In the genomic region with DNA sequence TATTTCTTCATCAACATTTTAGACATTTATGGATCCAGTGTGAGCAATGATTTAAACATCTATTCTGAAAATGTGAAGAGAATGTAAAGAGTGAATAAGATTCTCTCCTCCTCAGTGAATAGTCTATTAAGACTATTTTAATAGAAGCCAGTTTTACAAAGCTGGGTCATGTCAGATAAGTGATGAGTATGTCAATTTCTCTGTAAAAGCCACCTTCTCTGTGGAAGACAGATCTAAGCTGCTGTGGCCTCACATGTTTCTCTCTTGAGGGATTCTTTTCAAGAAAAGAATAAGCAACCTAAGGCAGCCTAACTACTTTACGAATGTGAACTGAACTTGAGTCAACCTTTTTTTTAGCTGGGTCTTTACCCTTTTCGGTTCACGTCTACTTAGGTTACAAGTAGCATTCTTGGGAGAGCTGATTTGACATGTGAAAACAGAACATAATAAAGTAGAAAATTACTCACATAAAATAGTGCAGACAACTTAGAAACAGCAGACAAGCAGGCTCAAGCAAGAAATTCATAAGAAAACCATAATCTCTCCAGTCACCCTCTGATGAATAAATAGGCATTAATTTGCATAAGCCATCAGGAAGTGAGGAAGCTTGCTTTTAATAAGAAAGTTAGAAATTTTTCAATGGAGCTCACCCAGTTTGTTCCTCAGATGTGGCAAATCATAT, we compare ENCODE assay signal across 13 cellular contexts. TPM values are rescaled to one million over a fixed set of nuclear protein-coding genes. Genes with fewer than 3 reads are reported as not detected.
DNase-seq lines count a peak whose midpoint lies in the region; ATAC-seq and TF ChIP-seq lines count a peak whose summit lies in the region.
"Had no signal": no experiment of that assay in that cellular context is flagged by ENCODE, and none has a peak within 500 bp of the region (broad histone marks: within the 10 kb centered on the region; RNA-seq: fewer than 3 reads in every experiment).

No MANE protein-coding gene starts in this region.

- peaks cover 100% of the 10 kb centered on the region for H3K36me3 Mint-ChIP-seq in activated T-helper 17 cell treated with anti-CD3 and anti-CD28 coated beads, Interleukin-2, amount 50 U/mL, for 72 hours (ENCODE audit: low read depth)
- peaks cover 13% of the 10 kb centered on the region for H3K36me3 Mint-ChIP-seq in progenitor cell of endocrine pancreas (ENCODE audit: insufficient read depth)

- H3K4me3 ChIP-seq in DND-41 (ENCODE audit: low read depth in 1 of 2, low read length in 2 of 2): no peak overlapping the region
- no peak overlapping the region for H3K4me3 ChIP-seq in lower lobe of right lung
- H3K4me3 ChIP-seq: GM23248, pancreas had no signal

- peak overlapping the region; percentile 34 for H3K4me3 Mint-ChIP-seq in activated T-helper 17 cell treated with anti-CD3 and anti-CD28 coated beads, Interleukin-2, amount 50 U/mL, for 72 hours
- no peak overlapping the region for H3K4me3 Mint-ChIP-seq in progenitor cell of endocrine pancreas (ENCODE audit: low read depth)
- H3K4me3 Mint-ChIP-seq: activated CD8-positive, alpha-beta T cell treated with anti-CD3 and anti-CD28 coated beads for 36 hours had no signal

- no peaks in the 10 kb centered on the region for H3K27me3 Mint-ChIP-seq in activated T-helper 17 cell treated with anti-CD3 and anti-CD28 coated beads, Interleukin-2, amount 50 U/mL, for 72 hours
- peaks cover 5% of the 10 kb centered on the region for H3K27me3 Mint-ChIP-seq in progenitor cell of endocrine pancreas
- H3K27me3 Mint-ChIP-seq: activated CD8-positive, alpha-beta T cell treated with anti-CD3 and anti-CD28 coated beads for 36 hours had no signal

- no peak overlapping the region for H3K27ac Mint-ChIP-seq in activated T-helper 17 cell treated with anti-CD3 and anti-CD28 coated beads, Interleukin-2, amount 50 U/mL, for 72 hours
- H3K27ac Mint-ChIP-seq in progenitor cell of endocrine pancreas: no peak overlapping the region

- H3K4me1 ChIP-seq in DND-41 (ENCODE audit: insufficient read depth, low read length): peaks cover 52% of the 10 kb centered on the region
- H3K4me1 ChIP-seq in lower lobe of right lung: peaks cover 32% of the 10 kb centered on the region
- H3K4me1 ChIP-seq: BE2C, pancreas had no signal

- TF ChIP-seq CTCF in DND-41 (IDR thresholded peaks at IDR 0.05; ENCODE audit: borderline replicate concordance, extremely low read depth, low read length, poor library complexity, severe bottlenecking) (no peak), lower lobe of right lung (IDR thresholded peaks at IDR 0.05) (no peak), progenitor cell of endocrine pancreas (IDR thresholded peaks at IDR 0.05; ENCODE audit: unreplicated experiment) (no peak)

- intact Hi-C loops in lower lobe of right lung (cut with DNase I): no loop called here

- peaks cover 100% of the 10 kb centered on the region for H3K79me2 ChIP-seq in DND-41 (ENCODE audit: insufficient read depth, low read length)

- no peak for ATAC-seq in DND-41 (ENCODE audit: insufficient read depth, low read depth)
- ATAC-seq in GM19463 (IDR thresholded peaks at IDR 0.05; ENCODE audit: unreplicated experiment): peak; percentile 18
- ATAC-seq in HG02981 (IDR thresholded peaks at IDR 0.05; ENCODE audit: unreplicated experiment): peak; percentile 14
- peak; percentile 23 for ATAC-seq in activated T-helper 17 cell treated with anti-CD3 and anti-CD28 coated beads, Interleukin-2, amount 50 U/mL, for 72 hours (replicated peaks)
- no peak for ATAC-seq in lower lobe of right lung
- ATAC-seq: activated CD8-positive, alpha-beta T cell treated with anti-CD3 and anti-CD28 coated beads for 36 hours; pancreas had no signal

- peaks cover 47% of the 10 kb centered on the region for H3K4me1 Mint-ChIP-seq in activated T-helper 17 cell treated with anti-CD3 and anti-CD28 coated beads, Interleukin-2, amount 50 U/mL, for 72 hours
- peaks cover 5% of the 10 kb centered on the region for H3K4me1 Mint-ChIP-seq in progenitor cell of endocrine pancreas (ENCODE audit: low read depth)

- no peak for DNase-seq in DND-41
- DNase-seq in lower lobe of right lung: no peak
- no peak for DNase-seq in pons (ENCODE audit: low spot score)
- no peak for DNase-seq in progenitor cell of endocrine pancreas (ENCODE audit: low spot score, unreplicated experiment)
- DNase-seq in NCI-H774 (lab: John Stamatoyannopoulos, UW): no peak
- DNase-seq: activated CD8-positive, alpha-beta T cell treated with anti-CD3 and anti-CD28 coated beads for 36 hours; BE2C; GM23248; NCI-H69; pancreas had no signal

- no peaks in the 10 kb centered on the region for H3K9me3 Mint-ChIP-seq in activated T-helper 17 cell treated with anti-CD3 and anti-CD28 coated beads, Interleukin-2, amount 50 U/mL, for 72 hours
- H3K9me3 Mint-ChIP-seq in progenitor cell of endocrine pancreas (ENCODE audit: low read depth): no peaks in the 10 kb centered on the region
- H3K9me3 Mint-ChIP-seq: activated CD8-positive, alpha-beta T cell treated with anti-CD3 and anti-CD28 coated beads for 36 hours had no signal

- H3K27me3 ChIP-seq in DND-41 (ENCODE audit: insufficient read depth, low read length, poor library complexity): no peaks in the 10 kb centered on the region
- H3K27me3 ChIP-seq in lower lobe of right lung (ENCODE audit: low read depth): no peaks in the 10 kb centered on the region
- H3K27me3 ChIP-seq: BE2C, pancreas had no signal

- H3K4me2 ChIP-seq in DND-41 (ENCODE audit: insufficient read depth, low read length): peak overlapping the region; percentile 9; the same call in 1 of the 2 replicates

- no peak overlapping the region for H2AFZ ChIP-seq in DND-41 (ENCODE audit: low read depth, low read length)
- H2AFZ ChIP-seq: GM23248 had no signal

- H4K20me1 ChIP-seq in DND-41 (ENCODE audit: insufficient read depth, low read length): peaks cover 43% of the 10 kb centered on the region; the same call in 1 of the 2 replicates

- H3K36me3 ChIP-seq in DND-41 (ENCODE audit: insufficient read depth, low read length) (peaks cover 97% of the 10 kb centered on the region), lower lobe of right lung (peaks cover 53% of the 10 kb centered on the region)
- H3K36me3 ChIP-seq: pancreas had no signal

- H3K27ac ChIP-seq in DND-41 (ENCODE audit: low read length) (no peak overlapping the region), lower lobe of right lung (no peak overlapping the region)
- H3K27ac ChIP-seq: GM23248, pancreas had no signal

- no peaks in the 10 kb centered on the region for H3K9me3 ChIP-seq in DND-41 (ENCODE audit: insufficient read depth, low read length, severe bottlenecking)
- no peaks in the 10 kb centered on the region for H3K9me3 ChIP-seq in lower lobe of right lung
- H3K9me3 ChIP-seq: BE2C, pancreas had no signal

- H3K9ac ChIP-seq in DND-41 (ENCODE audit: low read depth, low read length): no peak overlapping the region
- H3K9ac ChIP-seq: GM23248 had no signal

RNA-seq across cellular contexts. Expression of gene CTSC, which starts 9.9 kb away (rescaled TPM):
- 100 to 1,000 TPM in 1 of 2 donors, 10 to 100 TPM in 1; 57.3 to 142 TPM for total RNA-seq in activated T-helper 17 cell treated with anti-CD3 and anti-CD28 coated beads, Interleukin-2, amount 50 U/mL, for 72 hours
- 445 TPM for total RNA-seq in lower lobe of right lung
- total RNA-seq in progenitor cell of endocrine pancreas: 55.0 and 70.2 TPM in 2 replicates

Comparison
In these comparisons a context has a peak if more than half of its experiments do, and no peak if none do; other contexts are left out.
1. ATAC-seq: peak in GM19463 (single experiment), HG02981 (single experiment) and activated T-helper 17 cell treated with anti-CD3 and anti-CD28 coated beads, Interleukin-2, amount 50 U/mL, for 72 hours (single experiment); none in DND-41 (single experiment) and lower lobe of right lung (0 of 2).